Comparison of ENCODE assay signal across 7 cellular contexts in genomic region chr17:15619331-15620058, GRCh38. TPM values are rescaled to one million over a fixed set of nuclear protein-coding genes. Genes with fewer than 3 reads are reported as not detected.
DNase-seq lines count a peak whose midpoint lies in the region; ATAC-seq, FAIRE-seq and TF ChIP-seq lines count a peak whose summit lies in the region.
"Not testable (repeated sequence)": the region's sequence is repeated elsewhere in the genome, so short reads cannot be mapped to it uniquely, and the experiment has no call there.

FBXW10B (minus strand) TSS chr17:15619704; CDS start chr17:15619512, 192 bp downstream.

- H3K27me3 Mint-ChIP-seq in astrocyte (ENCODE audit: low read depth, unreplicated experiment), result not testable (repeated sequence)

- H4K20me1 ChIP-seq in GM23248 (ENCODE audit: insufficient read depth); astrocyte (ENCODE audit: insufficient read depth, low read length): not testable (repeated sequence)

- H3K4me1 Mint-ChIP-seq in astrocyte (ENCODE audit: low read depth, unreplicated experiment), result not testable (repeated sequence)

- TF ChIP-seq CTCF in astrocyte (IDR thresholded peaks at IDR 0.05; ENCODE audit: insufficient read depth, low read depth, low read length); omental fat pad (IDR thresholded peaks at IDR 0.05): not testable (repeated sequence)

- H3K9me2 ChIP-seq in GM23248 (ENCODE audit: insufficient read depth), result not testable (repeated sequence)

- H3K4me3 Mint-ChIP-seq in astrocyte (ENCODE audit: unreplicated experiment), result not testable (repeated sequence)

- not testable (repeated sequence) for H3K27ac ChIP-seq in GM23248; astrocyte (ENCODE audit: low read depth, low read length)

- not testable (repeated sequence) for H3K36me3 Mint-ChIP-seq in astrocyte (ENCODE audit: low read depth, unreplicated experiment)

- not testable (repeated sequence) for H3K79me2 ChIP-seq in GM23248 (ENCODE audit: insufficient read depth); astrocyte (ENCODE audit: insufficient read depth, low read length)

- not testable (repeated sequence) for H3K4me3 ChIP-seq in GM23248; astrocyte (ENCODE audit: insufficient read depth, low read depth, low read length); skeletal muscle satellite cell (ENCODE audit: low read length)

- not testable (repeated sequence) for H3K36me3 ChIP-seq in GM23248 (ENCODE audit: low read depth); astrocyte (ENCODE audit: insufficient read depth, low read length); skeletal muscle satellite cell (ENCODE audit: insufficient read depth, low read length)

- not testable (repeated sequence) for H3K27ac Mint-ChIP-seq in astrocyte (ENCODE audit: unreplicated experiment)

- peak; percentile 4 for DNase-seq in GM23248
- DNase-seq in astrocyte (ENCODE audit: low read depth); omental fat pad (ENCODE audit: low spot score): not testable (repeated sequence)
- peak; percentile 16 for DNase-seq in globus pallidus (ENCODE audit: low spot score)
- DNase-seq in left kidney (ENCODE audit: low read depth, low spot score), result peak; percentile 28

- H2AFZ ChIP-seq in GM23248, result peak within 1 kb of the TSS; percentile 84
- not testable (repeated sequence) for H2AFZ ChIP-seq in astrocyte (ENCODE audit: low read depth, low read length)

- WGBS in GM23248 (ENCODE audit: low coverage in 1 of 2, low lambda C conversion rate in 2 of 2, missing lambda C conversion rate in 2 of 2), 2 experiments, result 32 to 35% methylated on average over 11 of the region's 12 CpGs

- not testable (repeated sequence) for H3F3A ChIP-seq in GM23248 (ENCODE audit: insufficient read depth)

- ATAC-seq in omental fat pad (ENCODE audit: low FRiP score), result peak; percentile 79

- not testable (repeated sequence) for H3K4me2 ChIP-seq in GM23248 (ENCODE audit: unreplicated experiment)
- H3K4me2 ChIP-seq in astrocyte (ENCODE audit: low read length) (peak within 1 kb of the TSS; percentile 63), skeletal muscle satellite cell (ENCODE audit: low read length) (peak within 1 kb of the TSS; percentile 44)

- in situ Hi-C loops in GM23248 (cut with MboI), result not testable (repeated sequence)

- H3K9ac ChIP-seq in GM23248; astrocyte (ENCODE audit: low read length); skeletal muscle satellite cell (ENCODE audit: low read depth, low read length): not testable (repeated sequence)

- H3K9me3 Mint-ChIP-seq in astrocyte (ENCODE audit: unreplicated experiment), result not testable (repeated sequence)

- not testable (repeated sequence) for H3K27me3 ChIP-seq in GM23248 (replicated peaks; ENCODE audit: insufficient read depth); astrocyte (ENCODE audit: insufficient read depth, low read length); skeletal muscle satellite cell (ENCODE audit: control insufficient read depth, insufficient read depth, low read length)

- H3K9me3 ChIP-seq in GM23248 (ENCODE audit: low read depth); astrocyte (ENCODE audit: insufficient read depth, low read depth, low read length); skeletal muscle satellite cell (replicated peaks; ENCODE audit: low read length): not testable (repeated sequence)

- FAIRE-seq in astrocyte (lab: Jason Lieb, UNC) (peak; percentile 77), endometrium (lab: Jason Lieb, UNC) (peak; percentile 87)

- H3K4me1 ChIP-seq in GM23248 (ENCODE audit: insufficient read depth); astrocyte (ENCODE audit: insufficient read depth, low read length); skeletal muscle satellite cell (ENCODE audit: control insufficient read depth, insufficient read depth, low read length): not testable (repeated sequence)

RNA-seq across cellular contexts. Expression of gene FBXW10B, which starts in this region (rescaled TPM):
- not detected in 2 replicates for total RNA-seq in GM23248 (2014; rRNA removed; shearing (Covaris generic))
- 0.15 TPM in 1 of 2 replicates, not detected in the other for polyA plus RNA-seq in GM23248 (2016; fragmentation: Nextera tagmentation; extraction: Ambion mirVana)
- total RNA-seq in astrocyte (2.4 and 3.9 TPM in 2 replicates), omental fat pad (1 to 10 TPM; 1.1 to 8.0 (median 3.0) TPM)
- total RNA-seq in skeletal muscle satellite cell (2012; rRNA removed), result 1.3 and 1.5 TPM in 2 replicates

Comparison
In these comparisons a context has a peak if more than half of its experiments do, and no peak if none do; other contexts are left out.
1. Peak in DNase-seq in GM23248; RNA of the gene not detected or under 1 TPM.